Comparison of ENCODE assay signal across 6 cellular contexts in the genomic region with DNA sequence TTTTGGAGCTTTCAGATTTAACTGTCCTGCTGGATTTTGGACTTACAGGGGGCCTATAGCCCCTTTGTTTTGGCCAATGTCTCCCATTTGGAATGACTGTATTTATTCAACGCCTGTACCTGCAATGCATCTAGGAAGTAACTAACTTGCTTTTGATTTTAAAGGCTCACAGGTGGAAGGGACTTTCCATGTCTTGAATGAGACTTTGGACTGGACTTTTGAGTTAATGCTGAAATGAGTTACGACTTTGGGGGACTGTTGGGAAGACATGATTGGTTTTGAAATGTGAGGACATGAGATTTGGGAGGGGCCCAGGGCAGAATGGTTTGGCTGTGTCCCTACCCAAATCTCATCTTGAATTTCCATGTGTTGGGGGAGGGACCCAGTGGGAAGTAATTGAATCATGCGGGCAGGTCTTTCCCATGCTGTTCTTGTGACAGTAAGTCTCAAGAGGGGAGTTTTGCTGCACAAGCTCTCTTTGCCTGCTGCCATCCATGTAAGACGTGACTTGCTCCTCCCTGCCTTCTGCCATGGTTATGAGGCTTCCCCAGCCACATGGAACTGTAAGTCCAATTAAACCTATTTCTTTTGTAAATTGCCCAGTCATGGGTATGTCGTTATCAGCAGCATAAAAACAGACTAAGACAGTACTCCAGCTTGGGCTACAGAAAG. TPM values are rescaled to one million over a fixed set of nuclear protein-coding genes. Genes with fewer than 3 reads are reported as not detected.
"Had no signal": no experiment of that assay in that cellular context is flagged by ENCODE, and none has a peak within 500 bp of the region (broad histone marks: within the 10 kb centered on the region; RNA-seq: fewer than 3 reads in every experiment).

No MANE protein-coding gene starts in this region.

RNA-seq across cellular contexts. Expression of gene PPIAL4G, which starts 43.3 kb away (rescaled TPM):
- total RNA-seq: activated naive CD8-positive, alpha-beta T cell treated with anti-CD3 and anti-CD28 coated beads for 36 hours; ascending aorta; cardiac muscle cell; MCF 10A; Right ventricle myocardium superior had no signal
- polyA plus RNA-seq: adipose tissue, cardiac muscle cell had no signal
